In the genomic region with DNA sequence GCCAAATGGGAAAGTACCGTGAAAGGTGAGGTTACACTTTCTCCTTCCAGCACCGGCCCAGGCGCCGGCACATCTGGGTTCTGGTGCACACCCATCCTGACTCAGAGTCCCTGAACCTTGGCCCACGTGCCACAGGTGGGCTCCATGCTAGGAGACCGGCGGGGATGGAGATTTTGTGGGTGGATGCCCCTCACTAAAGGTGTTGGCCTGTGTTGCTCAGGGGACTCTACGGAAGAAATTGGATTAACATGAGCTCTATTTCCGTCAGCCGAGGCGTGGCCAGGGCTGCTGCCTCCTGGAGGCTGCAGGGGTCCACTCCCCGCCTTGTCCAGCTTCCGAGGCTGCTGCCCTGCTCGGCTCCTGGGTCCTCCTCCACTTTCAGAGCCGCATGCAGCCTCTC, we compare ENCODE assay signal across 20 cellular contexts.
"Had no signal": no experiment of that assay in that cellular context is flagged by ENCODE, and none has a peak within 500 bp of the region (broad histone marks: within the 10 kb centered on the region; RNA-seq: fewer than 3 reads in every experiment).

No MANE protein-coding gene starts in this region.

- H3K27ac ChIP-seq: colonic mucosa, heart right ventricle, pancreas, tibial artery, upper lobe of right lung, vagina had no signal

- H3K4me3 Mint-ChIP-seq: naive B cell; nephron progenitor cell; stimulated activated effector memory CD8-positive, alpha-beta T cell treated with anti-CD3 and anti-CD28 coated beads, Interleukin-12 subunit alpha, Interleukin-12 subunit beta, amount 100 ng/mL, for 72 hours; stimulated activated naive CD8-positive, alpha-beta T cell treated with anti-CD3 and anti-CD28 coated beads, Interleukin-15, Interleukin-2, amounts not matched to agents 100 ng/mL and 50 ng/mL, for 24 hours had no signal

- H3K4me2 ChIP-seq: smooth muscle cell had no signal

- H3K36me3 ChIP-seq: colonic mucosa, pancreas had no signal

- H3K9me3 Mint-ChIP-seq: naive B cell; nephron progenitor cell; stimulated activated effector memory CD8-positive, alpha-beta T cell treated with anti-CD3 and anti-CD28 coated beads, Interleukin-12 subunit alpha, Interleukin-12 subunit beta, amount 100 ng/mL, for 72 hours; stimulated activated naive CD8-positive, alpha-beta T cell treated with anti-CD3 and anti-CD28 coated beads, Interleukin-15, Interleukin-2, amounts not matched to agents 100 ng/mL and 50 ng/mL, for 24 hours had no signal

- H3K27me3 ChIP-seq: colonic mucosa, heart right ventricle, pancreas, tibial artery, upper lobe of right lung, vagina had no signal

- H3K4me3 ChIP-seq: colonic mucosa, heart right ventricle, pancreas, smooth muscle cell, tibial artery, upper lobe of right lung, vagina had no signal

- H3K36me3 Mint-ChIP-seq: naive B cell had no signal

- H3K27ac Mint-ChIP-seq: nephron progenitor cell; progenitor cell of endocrine pancreas; stimulated activated effector memory CD8-positive, alpha-beta T cell treated with anti-CD3 and anti-CD28 coated beads, Interleukin-12 subunit alpha, Interleukin-12 subunit beta, amount 100 ng/mL, for 72 hours; stimulated activated naive CD8-positive, alpha-beta T cell treated with anti-CD3 and anti-CD28 coated beads, Interleukin-15, Interleukin-2, amounts not matched to agents 100 ng/mL and 50 ng/mL, for 24 hours had no signal

- DNase-seq: cerebellar nuclear complex; colonic mucosa; dermis blood vessel endothelial cell; foreskin melanocyte; heart right ventricle; islet precursor cell; mesendoderm; naive B cell; nephron progenitor cell; nucleus accumbens; stimulated activated CD4-positive, alpha-beta T cell treated with anti-CD3 and anti-CD28 coated beads, Interleukin-4, amount 100 ng/mL, for 1 hour; stimulated activated CD8-positive, alpha-beta memory T cell treated with anti-CD3 and anti-CD28 coated beads, Interleukin-4, amount 100 ng/mL, for 48 hours; tibial artery; upper lobe of right lung had no signal

- H3K27me3 Mint-ChIP-seq: naive B cell; progenitor cell of endocrine pancreas; stimulated activated naive CD8-positive, alpha-beta T cell treated with anti-CD3 and anti-CD28 coated beads, Interleukin-15, Interleukin-2, amounts not matched to agents 100 ng/mL and 50 ng/mL, for 24 hours had no signal

- H3K4me1 ChIP-seq: colonic mucosa, pancreas, tibial artery, upper lobe of right lung had no signal

- H3K9me3 ChIP-seq: colonic mucosa, heart right ventricle, pancreas, tibial artery, upper lobe of right lung, vagina had no signal
